Comparison of ENCODE assay signal across 8 cellular contexts in the genomic region with DNA sequence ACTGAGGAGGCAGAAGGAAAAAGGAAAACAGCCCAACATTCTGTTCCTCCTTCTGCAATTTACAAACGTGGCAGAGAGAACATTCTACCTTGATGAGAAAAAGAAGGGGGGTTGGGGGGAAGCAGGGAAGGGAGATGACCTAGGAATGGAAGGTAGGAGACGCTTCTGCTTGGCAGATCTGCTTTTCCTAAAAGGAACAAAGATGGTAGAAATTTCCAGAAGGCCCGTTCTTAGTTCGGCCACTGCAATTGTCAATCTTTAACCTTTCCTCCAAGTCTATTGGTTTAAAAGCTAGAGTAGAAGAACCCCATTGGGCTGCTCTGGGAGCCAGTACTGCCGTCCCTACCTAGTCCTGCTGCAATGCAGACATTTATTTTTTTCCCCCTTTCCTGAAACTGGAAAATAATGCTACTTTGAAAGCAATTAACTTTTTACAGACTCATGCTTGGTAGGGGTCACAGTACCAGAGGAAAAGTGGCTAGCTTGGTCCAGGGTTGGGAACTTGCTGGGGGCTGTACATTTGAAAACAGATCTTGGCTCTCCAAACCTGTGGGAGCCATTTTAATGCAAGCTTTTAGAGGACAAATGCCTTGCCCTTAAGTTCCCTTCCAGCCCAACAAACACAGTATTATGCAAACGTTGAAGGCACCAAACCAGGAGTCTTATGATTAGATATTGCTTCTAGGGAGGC. TPM values are rescaled to one million over a fixed set of nuclear protein-coding genes. Genes with fewer than 3 reads are reported as not detected.
A peak's percentile ranks its signal among the peaks of the same experiment; 100 is the strongest.
DNase-seq lines count a peak whose midpoint lies in the region; ATAC-seq and TF ChIP-seq lines count a peak whose summit lies in the region.

No MANE protein-coding gene starts in this region.

- ATAC-seq in GM21786 (IDR thresholded peaks at IDR 0.05; ENCODE audit: unreplicated experiment): no peak

- DNase-seq in GM12865 (ENCODE audit: low read depth) (peak; percentile 61), OCI-LY7 (ENCODE audit: low spot score) (no peak), ovary (no peak), SIG-M5 treated with dmso at 0.1 percent for 504 hours (lab: John Stamatoyannopoulos, UW; ENCODE audit: unreplicated experiment) (no peak)
- no peak for DNase-seq in NK-92 treated with Interleukin-12 subunit alpha and Interleukin-12 subunit beta, amount 100 ng/mL, for 24 hours (lab: John Stamatoyannopoulos, UW)
- DNase-seq in stimulated activated CD8-positive, alpha-beta memory T cell treated with anti-CD3 and anti-CD28 coated beads, Interleukin-4, amount 100 ng/mL, for 48 hours: no peak

- POLR2A ChIA-PET in OCI-LY7 (lab: Charles Lee): interaction anchor here (1.0 to 1.4 kb wide), 4 partner anchors 11 to 85 kb away, joined by 3 to 5 read pairs (median 4); no protein-coding TSS in a partner anchor

- H3K9me3 ChIP-seq in OCI-LY7 (ENCODE audit: low read length) (no peaks in the 10 kb centered on the region), ectodermal cell (ENCODE audit: control insufficient read depth, low read length) (no peaks in the 10 kb centered on the region), ovary (no peaks in the 10 kb centered on the region)

- TF ChIP-seq CTCF in GM12865 (IDR thresholded peaks at IDR 0.05; ENCODE audit: insufficient read depth, low read depth, low read length, missing control alignments) (no peak), OCI-LY7 (conservative IDR thresholded peaks at IDR 0.05; ENCODE audit: low read length) (no peak), ovary (IDR thresholded peaks at IDR 0.05) (no peak)

- CTCF ChIA-PET in OCI-LY7 (lab: Charles Lee; ENCODE audit: unreplicated experiment): no interaction called here

- no TSS peak for BruUV-seq in OCI-LY7 (replicated peaks; lab: Mats Ljungman, UMichigan)

- peaks cover 77% of the 10 kb centered on the region for H3K79me2 ChIP-seq in OCI-LY7 (ENCODE audit: insufficient read depth, low read depth, low read length)

- H3K4me3 ChIP-seq in GM12865 (ENCODE audit: low read depth, low read length): peak overlapping the region; percentile 67
- peak overlapping the region; percentile 74 for H3K4me3 ChIP-seq in OCI-LY7 (ENCODE audit: low read depth, low read length, poor library complexity, severe bottlenecking)
- H3K4me3 ChIP-seq in ectodermal cell (ENCODE audit: insufficient read depth, low read depth, low read length): peak overlapping the region; percentile 33
- no peak overlapping the region for H3K4me3 ChIP-seq in ovary

- H3K36me3 ChIP-seq in OCI-LY7 (ENCODE audit: insufficient read depth, low read length) (peaks cover 41% of the 10 kb centered on the region; the same call in 1 of the 2 replicates), ectodermal cell (ENCODE audit: control insufficient read depth, insufficient read depth, low read length) (no peaks in the 10 kb centered on the region), ovary (no peaks in the 10 kb centered on the region)

- peaks cover 81% of the 10 kb centered on the region for H3K4me1 ChIP-seq in OCI-LY7 (ENCODE audit: insufficient read depth, low read length, poor library complexity, severe bottlenecking)
- peaks cover 86% of the 10 kb centered on the region for H3K4me1 ChIP-seq in ectodermal cell (ENCODE audit: control insufficient read depth, insufficient read depth, low read length)
- peaks cover 42% of the 10 kb centered on the region for H3K4me1 ChIP-seq in ovary (ENCODE audit: insufficient read depth)

- peak overlapping the region; percentile 98 for H3K4me2 ChIP-seq in OCI-LY7 (ENCODE audit: low read length)

- WGBS in ectodermal cell, 2 experiments: 52 to 57% methylated on average over 6 of the region's 6 CpGs
- WGBS in ovary, 3 donors: 48 to 53% (median 50%) methylated on average over 6 of the region's 6 CpGs

- H3K27ac ChIP-seq in OCI-LY7 (ENCODE audit: low read depth, low read length, poor library complexity, severe bottlenecking) (peak overlapping the region; percentile 90), ectodermal cell (ENCODE audit: insufficient read depth, low read depth, low read length, poor library complexity, severe bottlenecking) (peak overlapping the region; percentile 96), ovary (peak overlapping the region; percentile 85 to 95)

- no peak for TF ChIP-seq EP300 in ovary (IDR thresholded peaks at IDR 0.05)

- no peaks in the 10 kb centered on the region for H3K27me3 ChIP-seq in ectodermal cell (ENCODE audit: control insufficient read depth, insufficient read depth, low read length, poor library complexity, severe bottlenecking)
- H3K27me3 ChIP-seq in ovary: no peaks in the 10 kb centered on the region

- peaks cover 12% of the 10 kb centered on the region for H4K20me1 ChIP-seq in OCI-LY7 (ENCODE audit: insufficient read depth, low read length)

- TF ChIP-seq POLR2A in ovary (IDR thresholded peaks at IDR 0.05): no peak

- intact Hi-C loops in OCI-LY7 (cut with micrococcal nuclease; ENCODE audit: unreplicated experiment) (loop anchor here (2.0 to 10.0 kb wide), 2 partner anchors 59 to 1691 kb away; partner anchors contain the start of gene CSE1L), ovary (cut with DNase I) (loop anchor here in 1 of 4 donors (2.0 kb wide), 1 partner anchor 35 kb away; no protein-coding TSS in a partner anchor)

- H2AFZ ChIP-seq in OCI-LY7 (ENCODE audit: low read length): no peak overlapping the region

- no peaks in the 10 kb centered on the region for H3K9me2 ChIP-seq in OCI-LY7 (ENCODE audit: insufficient read depth, low read length)

RNA-seq across cellular contexts. Expression of gene ZMYND8, which starts 2.7 kb away (rescaled TPM):
- total RNA-seq in OCI-LY7 (2014; rRNA removed; shearing (Covaris generic)): 26.1 and 30.4 TPM in 2 replicates
- 69.1 and 77.0 TPM in 2 replicates for total RNA-seq in OCI-LY7 (2022)
- 69.3 TPM for polyA plus RNA-seq in ectodermal cell (2013, experiment 1 of 4)
- 67.7 TPM for polyA plus RNA-seq in ectodermal cell (2013, experiment 2 of 4)
- 51.1 TPM for polyA plus RNA-seq in ectodermal cell (2013, experiment 3 of 4)
- polyA plus RNA-seq in ectodermal cell (2013, experiment 4 of 4): 46.2 TPM
- total RNA-seq in ovary: 10 to 100 TPM; 20.3 to 40.7 (median 31.2) TPM
- 10 to 100 TPM in 1 of 2 donors, 1 to 10 TPM in 1; 8.3 to 23.5 TPM for polyA plus RNA-seq in ovary
